8 cellular contexts compared by ENCODE assay signal in the genomic region with DNA sequence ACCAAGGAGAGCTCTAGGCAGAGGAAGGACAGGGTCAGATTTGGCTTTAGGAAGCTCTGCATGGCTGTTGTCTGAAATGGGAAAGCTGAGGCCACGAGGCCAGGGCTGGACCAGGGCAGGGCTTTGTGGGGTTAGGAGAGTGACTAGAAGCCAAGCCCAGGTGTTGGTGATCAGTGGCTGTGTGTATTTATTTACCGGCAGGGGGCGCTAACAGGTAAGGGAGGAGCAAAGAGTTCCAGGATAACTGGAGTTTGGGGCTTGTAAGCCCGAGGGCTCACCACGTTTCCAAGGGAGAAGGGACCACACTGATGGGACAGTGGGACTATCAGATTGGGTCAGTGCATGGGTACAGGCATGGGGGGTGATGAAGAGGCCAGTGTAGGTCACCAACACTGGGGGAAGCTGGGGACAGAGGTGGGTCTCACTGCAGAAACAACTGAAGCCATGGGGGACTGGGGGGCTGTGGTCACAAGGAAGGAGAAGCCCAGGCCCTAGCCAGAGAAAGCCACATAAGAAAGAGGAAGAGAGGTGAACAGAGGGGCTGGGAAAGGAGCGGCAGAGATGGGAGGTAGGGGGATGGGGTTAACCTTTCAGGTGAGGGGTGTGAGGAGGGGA. TPM values are rescaled to one million over a fixed set of nuclear protein-coding genes. Genes with fewer than 3 reads are reported as not detected.
A peak's percentile ranks its signal among the peaks of the same experiment; 100 is the strongest.
DNase-seq lines count a peak whose midpoint lies in the region; ATAC-seq, FAIRE-seq and TF ChIP-seq lines count a peak whose summit lies in the region.

No MANE protein-coding gene starts in this region.

- ATAC-seq in activated B cell treated with CpG ODN at 0.5 μM for 24 hours (ENCODE audit: low read depth) (no peak), HG03457 (IDR thresholded peaks at IDR 0.05; ENCODE audit: unreplicated experiment) (no peak)

- no peak overlapping the region for H3K27ac Mint-ChIP-seq in activated B cell treated with CpG ODN at 0.5 μM for 24 hours

- intact Hi-C loops in activated B cell treated with CpG ODN at 0.5 μM for 24 hours (cut with micrococcal nuclease), result loop anchor here (1.0 to 5.0 kb wide), 4 partner anchors 43 to 208 kb away; a partner anchor contains a TSS

- no peaks in the 10 kb centered on the region for H3K27me3 Mint-ChIP-seq in activated B cell treated with CpG ODN at 0.5 μM for 24 hours

- peak; percentile 23 to 52 for DNase-seq in AML-193 (lab: John Stamatoyannopoulos, UW)
- DNase-seq in GM19239 (ENCODE audit: insufficient read length, low spot score), result peak; percentile 76
- DNase-seq in NCI-H345 (lab: John Stamatoyannopoulos, UW), result peak; percentile 88
- DNase-seq in activated B cell treated with CpG ODN at 0.5 μM for 24 hours, result peak; percentile 27
- DNase-seq in cerebellar cortex (ENCODE audit: low spot score), result peak; percentile 88
- DNase-seq in medulla oblongata (ENCODE audit: extremely low spot score), result peak; percentile 76
- peak; percentile 38 for DNase-seq in stromal cell of bone marrow (ENCODE audit: low read depth)

- peaks cover 24% of the 10 kb centered on the region for H3K36me3 Mint-ChIP-seq in activated B cell treated with CpG ODN at 0.5 μM for 24 hours (ENCODE audit: low read depth)

- POLR2A ChIA-PET in activated B cell treated with CpG ODN at 0.5 μM for 24 hours (lab: Charles Lee), result interaction anchor here (0.5 to 0.6 kb wide), 2 partner anchors 9 to 1138 kb away, joined by 3 to 6 read pairs; no protein-coding TSS in a partner anchor

- H3K4me1 Mint-ChIP-seq in activated B cell treated with CpG ODN at 0.5 μM for 24 hours, result peaks cover 34% of the 10 kb centered on the region

- H3K4me3 Mint-ChIP-seq in activated B cell treated with CpG ODN at 0.5 μM for 24 hours, result no peak overlapping the region

- TF ChIP-seq CTCF in activated B cell treated with CpG ODN at 0.5 μM for 24 hours (IDR thresholded peaks at IDR 0.05), result no peak

- FAIRE-seq in GM19239 (lab: Jason Lieb, UNC), result no peak

- CTCF ChIA-PET in activated B cell treated with CpG ODN at 0.5 μM for 24 hours (lab: Charles Lee), result interaction anchor here (1.1 to 3.2 kb wide), 4 partner anchors 9 to 42 kb away, joined by 3 to 18 read pairs (median 4); no protein-coding TSS in a partner anchor

- no peaks in the 10 kb centered on the region for H3K9me3 Mint-ChIP-seq in activated B cell treated with CpG ODN at 0.5 μM for 24 hours

RNA-seq across cellular contexts. Expression of a gene that starts 3.9 kb away (rescaled TPM):
- total RNA-seq in activated B cell treated with CpG ODN at 0.5 μM for 24 hours, result 46.9 and 55.3 TPM in 2 replicates

RNA-seq across cellular contexts. Expression of a gene that starts 14.2 kb away (rescaled TPM):
- total RNA-seq in activated B cell treated with CpG ODN at 0.5 μM for 24 hours, result not detected in 2 replicates

RNA-seq across cellular contexts. Expression of a gene that starts 16.0 kb away (rescaled TPM):
- not detected in 2 replicates for total RNA-seq in activated B cell treated with CpG ODN at 0.5 μM for 24 hours

RNA-seq across cellular contexts. Expression of a gene that starts 21.2 kb away (rescaled TPM):
- not detected in 2 replicates for total RNA-seq in activated B cell treated with CpG ODN at 0.5 μM for 24 hours

RNA-seq across cellular contexts. Expression of a gene that starts 35.8 kb away (rescaled TPM):
- 1.5 and 1.7 TPM in 2 replicates for total RNA-seq in activated B cell treated with CpG ODN at 0.5 μM for 24 hours

Comparison
In these comparisons a context has a peak if more than half of its experiments do, and no peak if none do; other contexts are left out.
1. DNase-seq: peak in every context shown above with its lines; median percentile 88 in NCI-H345; 88 in cerebellar cortex; 76 in GM19239; 76 in medulla oblongata; 38 in stromal cell of bone marrow; 38 in AML-193; 27 in activated B cell treated with CpG ODN at 0.5 μM for 24 hours.